ENCODE assay signal across 8 cellular contexts in the genomic region with DNA sequence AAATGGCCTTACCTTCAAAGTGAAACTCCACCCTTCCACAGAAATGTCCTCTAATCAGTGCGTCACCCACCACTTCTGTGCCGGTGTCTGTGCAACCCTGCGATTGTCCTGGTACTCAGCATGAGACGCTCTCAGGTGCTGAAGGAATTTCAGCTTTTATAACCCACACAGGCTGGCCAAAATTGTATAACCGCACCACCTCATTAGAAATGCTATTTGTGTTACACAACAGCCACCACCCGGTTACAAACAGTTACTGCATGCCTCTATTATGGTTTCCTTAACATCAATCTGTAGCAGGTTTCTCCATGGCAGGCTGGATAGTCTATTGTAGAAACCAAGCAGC. TPM values are rescaled to one million over a fixed set of nuclear protein-coding genes. Genes with fewer than 3 reads are reported as not detected.
DNase-seq lines count a peak whose midpoint lies in the region; ATAC-seq, FAIRE-seq and TF ChIP-seq lines count a peak whose summit lies in the region.

No MANE protein-coding gene starts in this region.

- POLR2A ChIA-PET in activated CD4-positive, alpha-beta T cell treated with anti-CD3 and anti-CD28 coated beads, Interleukin-2, amount 10 ng/mL, durations not matched to agents 7 days and 5 days (lab: Charles Lee) = no interaction called here

- ATAC-seq in HG03521 (IDR thresholded peaks at IDR 0.05; ENCODE audit: unreplicated experiment) (peak; percentile 54), omental fat pad (ENCODE audit: low FRiP score) (peak; percentile 64), HG02571 (IDR thresholded peaks at IDR 0.05; ENCODE audit: unreplicated experiment) (no peak)

- TF ChIP-seq CTCF in omental fat pad (IDR thresholded peaks at IDR 0.05) = no peak

- no peak for TF ChIP-seq POLR2A in GM12892 (IDR thresholded peaks at IDR 0.05; ENCODE audit: low read depth, low read length)

- peak; percentile 49 for DNase-seq in AG08396 (ENCODE audit: low spot score)
- no peak for DNase-seq in GM12892 (ENCODE audit: insufficient read length)
- peak; percentile 37 for DNase-seq in activated CD4-positive, alpha-beta T cell treated with anti-CD3 and anti-CD28 coated beads, Interleukin-2, amount 10 ng/mL, durations not matched to agents 7 days and 5 days
- DNase-seq in fibroblast of gingiva (ENCODE audit: low read depth) = peak; percentile 49
- no peak for DNase-seq in omental fat pad (ENCODE audit: low spot score)
- no peak for DNase-seq in GDM1 (lab: John Stamatoyannopoulos, UW)

- peaks cover 4% of the 10 kb centered on the region for H3K9me3 Mint-ChIP-seq in activated CD4-positive, alpha-beta T cell treated with anti-CD3 and anti-CD28 coated beads, Interleukin-2, amount 10 ng/mL, durations not matched to agents 7 days and 5 days

- peak; percentile 64 for FAIRE-seq in GM12892 (lab: Jason Lieb, UNC)

- H3K27ac Mint-ChIP-seq in activated CD4-positive, alpha-beta T cell treated with anti-CD3 and anti-CD28 coated beads, Interleukin-2, amount 10 ng/mL, durations not matched to agents 7 days and 5 days = no peak overlapping the region

- peak overlapping the region; percentile 2 for H3K4me3 Mint-ChIP-seq in activated CD4-positive, alpha-beta T cell treated with anti-CD3 and anti-CD28 coated beads, Interleukin-2, amount 10 ng/mL, durations not matched to agents 7 days and 5 days

- CTCF ChIA-PET in activated CD4-positive, alpha-beta T cell treated with anti-CD3 and anti-CD28 coated beads, Interleukin-2, amount 10 ng/mL, durations not matched to agents 7 days and 5 days (lab: Charles Lee) = interaction anchor here (0.6 to 0.8 kb wide), 3 partner anchors 17 to 216 kb away, joined by 3 to 4 read pairs (median 3); no protein-coding TSS in a partner anchor

- H3K27me3 Mint-ChIP-seq in activated CD4-positive, alpha-beta T cell treated with anti-CD3 and anti-CD28 coated beads, Interleukin-2, amount 10 ng/mL, durations not matched to agents 7 days and 5 days = no peaks in the 10 kb centered on the region

- H3K4me1 Mint-ChIP-seq in activated CD4-positive, alpha-beta T cell treated with anti-CD3 and anti-CD28 coated beads, Interleukin-2, amount 10 ng/mL, durations not matched to agents 7 days and 5 days = peaks cover 23% of the 10 kb centered on the region

- H3K36me3 Mint-ChIP-seq in activated CD4-positive, alpha-beta T cell treated with anti-CD3 and anti-CD28 coated beads, Interleukin-2, amount 10 ng/mL, durations not matched to agents 7 days and 5 days (ENCODE audit: low read depth) = peaks cover 11% of the 10 kb centered on the region

RNA-seq across cellular contexts. Expression of gene SLC23A2, which starts 51.5 kb away (rescaled TPM):
- 15.8 TPM for polyA plus RNA-seq in GM12892 (2012; ENCODE audit: missing spikeins)
- 10 to 100 TPM; 18.1 to 20.6 TPM for total RNA-seq in activated CD4-positive, alpha-beta T cell treated with anti-CD3 and anti-CD28 coated beads, Interleukin-2, amount 10 ng/mL, durations not matched to agents 7 days and 5 days
- 10 to 100 TPM; 17.1 to 22.9 (median 20.1) TPM for total RNA-seq in omental fat pad

Comparison
In these comparisons a context has a peak if more than half of its experiments do, and no peak if none do; other contexts are left out.
1. DNase-seq: peak in AG08396 (single experiment), activated CD4-positive, alpha-beta T cell treated with anti-CD3 and anti-CD28 coated beads, Interleukin-2, amount 10 ng/mL, durations not matched to agents 7 days and 5 days (single experiment) and fibroblast of gingiva (single experiment); none in GM12892 (single experiment), omental fat pad (single experiment) and GDM1 (single experiment).